In the genomic region with DNA sequence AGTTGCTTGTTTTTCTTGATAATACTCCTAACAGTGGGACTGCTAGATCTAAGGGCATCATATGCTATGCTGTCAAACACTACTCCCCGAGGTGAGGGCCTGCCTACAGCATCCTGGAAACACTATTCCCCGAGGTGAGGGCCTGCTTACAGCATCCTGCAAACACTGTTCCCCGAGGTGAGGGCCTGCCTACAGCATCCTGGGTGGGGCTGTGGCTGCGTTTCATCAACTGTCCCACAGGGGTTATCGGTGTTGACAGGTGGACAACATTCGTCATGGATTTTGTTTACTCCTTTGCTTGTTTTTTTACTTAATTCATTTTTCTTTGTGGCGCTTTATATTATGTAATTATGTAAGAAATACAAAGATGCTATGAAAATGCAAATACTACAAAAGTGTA, we compare ENCODE assay signal across 1 cellular context.
TF ChIP-seq lines count a peak whose summit lies in the region.

No MANE protein-coding gene starts in this region.

TF ChIP-seq in K562, 482 proteins besides CTCF, POLR2A, EP300 and RAD21:
- TF ChIP-seq, protein P1, sequence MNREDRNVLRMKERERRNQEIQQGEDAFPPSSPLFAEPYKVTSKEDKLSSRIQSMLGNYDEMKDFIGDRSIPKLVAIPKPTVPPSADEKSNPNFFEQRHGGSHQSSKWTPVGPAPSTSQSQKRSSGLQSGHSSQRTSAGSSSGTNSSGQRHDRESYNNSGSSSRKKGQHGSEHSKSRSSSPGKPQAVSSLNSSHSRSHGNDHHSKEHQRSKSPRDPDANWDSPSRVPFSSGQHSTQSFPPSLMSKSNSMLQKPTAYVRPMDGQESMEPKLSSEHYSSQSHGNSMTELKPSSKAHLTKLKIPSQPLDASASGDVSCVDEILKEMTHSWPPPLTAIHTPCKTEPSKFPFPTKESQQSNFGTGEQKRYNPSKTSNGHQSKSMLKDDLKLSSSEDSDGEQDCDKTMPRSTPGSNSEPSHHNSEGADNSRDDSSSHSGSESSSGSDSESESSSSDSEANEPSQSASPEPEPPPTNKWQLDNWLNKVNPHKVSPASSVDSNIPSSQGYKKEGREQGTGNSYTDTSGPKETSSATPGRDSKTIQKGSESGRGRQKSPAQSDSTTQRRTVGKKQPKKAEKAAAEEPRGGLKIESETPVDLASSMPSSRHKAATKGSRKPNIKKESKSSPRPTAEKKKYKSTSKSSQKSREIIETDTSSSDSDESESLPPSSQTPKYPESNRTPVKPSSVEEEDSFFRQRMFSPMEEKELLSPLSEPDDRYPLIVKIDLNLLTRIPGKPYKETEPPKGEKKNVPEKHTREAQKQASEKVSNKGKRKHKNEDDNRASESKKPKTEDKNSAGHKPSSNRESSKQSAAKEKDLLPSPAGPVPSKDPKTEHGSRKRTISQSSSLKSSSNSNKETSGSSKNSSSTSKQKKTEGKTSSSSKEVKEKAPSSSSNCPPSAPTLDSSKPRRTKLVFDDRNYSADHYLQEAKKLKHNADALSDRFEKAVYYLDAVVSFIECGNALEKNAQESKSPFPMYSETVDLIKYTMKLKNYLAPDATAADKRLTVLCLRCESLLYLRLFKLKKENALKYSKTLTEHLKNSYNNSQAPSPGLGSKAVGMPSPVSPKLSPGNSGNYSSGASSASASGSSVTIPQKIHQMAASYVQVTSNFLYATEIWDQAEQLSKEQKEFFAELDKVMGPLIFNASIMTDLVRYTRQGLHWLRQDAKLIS (CRISPR knock-in tag; IDR thresholded peaks at IDR 0.05), result no peak
- TF ChIP-seq CBFA2T3 (IDR thresholded peaks at IDR 0.05) (0 out of 2 replicates have a peak, but pooled peaks have one; percentile 15), ZNF583 (CRISPR knock-in tag; IDR thresholded peaks at IDR 0.05) (no peak), CBFA2T2 (conservative IDR thresholded peaks at IDR 0.05) (0 out of 2 replicates have a peak, but pooled peaks have one; percentile 10), RUNX1 (IDR thresholded peaks at IDR 0.05; ENCODE audit: low read depth) (no peak), DIDO1 (tag; IDR thresholded peaks at IDR 0.05; ENCODE audit: low read depth) (no peak), MEIS2 (IDR thresholded peaks at IDR 0.05; ENCODE audit: partially characterized antibody) (peak; percentile 65), CHD1 (IDR thresholded peaks at IDR 0.05; ENCODE audit: low read length) (no peak), RCOR1 (IDR thresholded peaks at IDR 0.05; ENCODE audit: borderline replicate concordance in 1 of 2, low read depth in 2 of 2, low read length in 2 of 2) (peak in 1 of 2 experiments; percentile 23; a peak in 1 of 4 replicates), TCF3 (CRISPR knock-in tag; IDR thresholded peaks at IDR 0.05) (peak; percentile 21; the same call in 1 of the 2 replicates), FOXA3 (CRISPR knock-in tag; conservative IDR thresholded peaks at IDR 0.05 in 1 of 2, IDR thresholded peaks at IDR 0.05 in 1 of 2) (no peak), ZFP1 (CRISPR knock-in tag; IDR thresholded peaks at IDR 0.05) (no peak), CREB1 (IDR thresholded peaks at IDR 0.05) (no peak), CREB1 (CRISPR knock-in tag; IDR thresholded peaks at IDR 0.05) (no peak), MCM3 (IDR thresholded peaks at IDR 0.05) (no peak), RAD51 (IDR thresholded peaks at IDR 0.05; ENCODE audit: borderline replicate concordance, low read depth) (no peak), HOXB6 (CRISPR knock-in tag; IDR thresholded peaks at IDR 0.05; ENCODE audit: borderline replicate concordance) (no peak), POLR3A (IDR thresholded peaks at IDR 0.05; ENCODE audit: borderline replicate concordance, extremely low read depth, insufficient read depth, insufficient read length) (no peak), WHSC1 (IDR thresholded peaks at IDR 0.05; ENCODE audit: low read length) (peak; percentile 67), TAF9B (IDR thresholded peaks at IDR 0.05; ENCODE audit: partially characterized antibody) (no peak), TBL1XR1 (IDR thresholded peaks at IDR 0.05; ENCODE audit: low read length in 2 of 2) (no peak), ZBED1 (IDR thresholded peaks at IDR 0.05) (no peak), ZSCAN29 (IDR thresholded peaks at IDR 0.05) (no peak), FOXP1 (CRISPR knock-in tag; IDR thresholded peaks at IDR 0.05) (0 out of 2 replicates have a peak, but pooled peaks have one; percentile 46), ZKSCAN3 (CRISPR knock-in tag; IDR thresholded peaks at IDR 0.05) (no peak), CTBP1 (IDR thresholded peaks at IDR 0.05; ENCODE audit: borderline replicate concordance) (peak; percentile 47; the same call in 1 of the 2 replicates), ZNF780A (CRISPR knock-in tag; IDR thresholded peaks at IDR 0.05) (no peak), RBM39 (optimal IDR thresholded peaks at IDR 0.05; ENCODE audit: low read depth, low read length) (no peak), FOS (IDR thresholded peaks at IDR 0.05; ENCODE audit: extremely low read depth, insufficient read length) (no peak)
- TF ChIP-seq, protein P2, sequence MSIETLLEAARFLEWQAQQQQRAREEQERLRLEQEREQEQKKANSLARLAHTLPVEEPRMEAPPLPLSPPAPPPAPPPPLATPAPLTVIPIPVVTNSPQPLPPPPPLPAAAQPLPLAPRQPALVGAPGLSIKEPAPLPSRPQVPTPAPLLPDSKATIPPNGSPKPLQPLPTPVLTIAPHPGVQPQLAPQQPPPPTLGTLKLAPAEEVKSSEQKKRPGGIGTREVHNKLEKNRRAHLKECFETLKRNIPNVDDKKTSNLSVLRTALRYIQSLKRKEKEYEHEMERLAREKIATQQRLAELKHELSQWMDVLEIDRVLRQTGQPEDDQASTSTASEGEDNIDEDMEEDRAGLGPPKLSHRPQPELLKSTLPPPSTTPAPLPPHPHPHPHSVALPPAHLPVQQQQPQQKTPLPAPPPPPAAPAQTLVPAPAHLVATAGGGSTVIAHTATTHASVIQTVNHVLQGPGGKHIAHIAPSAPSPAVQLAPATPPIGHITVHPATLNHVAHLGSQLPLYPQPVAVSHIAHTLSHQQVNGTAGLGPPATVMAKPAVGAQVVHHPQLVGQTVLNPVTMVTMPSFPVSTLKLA (conservative IDR thresholded peaks at IDR 0.05), result no peak
- TF ChIP-seq, protein P3, sequence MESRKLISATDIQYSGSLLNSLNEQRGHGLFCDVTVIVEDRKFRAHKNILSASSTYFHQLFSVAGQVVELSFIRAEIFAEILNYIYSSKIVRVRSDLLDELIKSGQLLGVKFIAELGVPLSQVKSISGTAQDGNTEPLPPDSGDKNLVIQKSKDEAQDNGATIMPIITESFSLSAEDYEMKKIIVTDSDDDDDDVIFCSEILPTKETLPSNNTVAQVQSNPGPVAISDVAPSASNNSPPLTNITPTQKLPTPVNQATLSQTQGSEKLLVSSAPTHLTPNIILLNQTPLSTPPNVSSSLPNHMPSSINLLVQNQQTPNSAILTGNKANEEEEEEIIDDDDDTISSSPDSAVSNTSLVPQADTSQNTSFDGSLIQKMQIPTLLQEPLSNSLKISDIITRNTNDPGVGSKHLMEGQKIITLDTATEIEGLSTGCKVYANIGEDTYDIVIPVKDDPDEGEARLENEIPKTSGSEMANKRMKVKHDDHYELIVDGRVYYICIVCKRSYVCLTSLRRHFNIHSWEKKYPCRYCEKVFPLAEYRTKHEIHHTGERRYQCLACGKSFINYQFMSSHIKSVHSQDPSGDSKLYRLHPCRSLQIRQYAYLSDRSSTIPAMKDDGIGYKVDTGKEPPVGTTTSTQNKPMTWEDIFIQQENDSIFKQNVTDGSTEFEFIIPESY (CRISPR knock-in tag; IDR thresholded peaks at IDR 0.05), result no peak
- TF ChIP-seq, protein P4, sequence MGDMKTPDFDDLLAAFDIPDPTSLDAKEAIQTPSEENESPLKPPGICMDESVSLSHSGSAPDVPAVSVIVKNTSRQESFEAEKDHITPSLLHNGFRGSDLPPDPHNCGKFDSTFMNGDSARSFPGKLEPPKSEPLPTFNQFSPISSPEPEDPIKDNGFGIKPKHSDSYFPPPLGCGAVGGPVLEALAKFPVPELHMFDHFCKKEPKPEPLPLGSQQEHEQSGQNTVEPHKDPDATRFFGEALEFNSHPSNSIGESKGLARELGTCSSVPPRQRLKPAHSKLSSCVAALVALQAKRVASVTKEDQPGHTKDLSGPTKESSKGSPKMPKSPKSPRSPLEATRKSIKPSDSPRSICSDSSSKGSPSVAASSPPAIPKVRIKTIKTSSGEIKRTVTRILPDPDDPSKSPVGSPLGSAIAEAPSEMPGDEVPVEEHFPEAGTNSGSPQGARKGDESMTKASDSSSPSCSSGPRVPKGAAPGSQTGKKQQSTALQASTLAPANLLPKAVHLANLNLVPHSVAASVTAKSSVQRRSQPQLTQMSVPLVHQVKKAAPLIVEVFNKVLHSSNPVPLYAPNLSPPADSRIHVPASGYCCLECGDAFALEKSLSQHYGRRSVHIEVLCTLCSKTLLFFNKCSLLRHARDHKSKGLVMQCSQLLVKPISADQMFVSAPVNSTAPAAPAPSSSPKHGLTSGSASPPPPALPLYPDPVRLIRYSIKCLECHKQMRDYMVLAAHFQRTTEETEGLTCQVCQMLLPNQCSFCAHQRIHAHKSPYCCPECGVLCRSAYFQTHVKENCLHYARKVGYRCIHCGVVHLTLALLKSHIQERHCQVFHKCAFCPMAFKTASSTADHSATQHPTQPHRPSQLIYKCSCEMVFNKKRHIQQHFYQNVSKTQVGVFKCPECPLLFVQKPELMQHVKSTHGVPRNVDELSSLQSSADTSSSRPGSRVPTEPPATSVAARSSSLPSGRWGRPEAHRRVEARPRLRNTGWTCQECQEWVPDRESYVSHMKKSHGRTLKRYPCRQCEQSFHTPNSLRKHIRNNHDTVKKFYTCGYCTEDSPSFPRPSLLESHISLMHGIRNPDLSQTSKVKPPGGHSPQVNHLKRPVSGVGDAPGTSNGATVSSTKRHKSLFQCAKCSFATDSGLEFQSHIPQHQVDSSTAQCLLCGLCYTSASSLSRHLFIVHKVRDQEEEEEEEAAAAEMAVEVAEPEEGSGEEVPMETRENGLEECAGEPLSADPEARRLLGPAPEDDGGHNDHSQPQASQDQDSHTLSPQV (IDR thresholded peaks at IDR 0.05), result 0 out of 2 replicates have a peak, but pooled peaks have one; percentile 34
- TF ChIP-seq, protein P5, sequence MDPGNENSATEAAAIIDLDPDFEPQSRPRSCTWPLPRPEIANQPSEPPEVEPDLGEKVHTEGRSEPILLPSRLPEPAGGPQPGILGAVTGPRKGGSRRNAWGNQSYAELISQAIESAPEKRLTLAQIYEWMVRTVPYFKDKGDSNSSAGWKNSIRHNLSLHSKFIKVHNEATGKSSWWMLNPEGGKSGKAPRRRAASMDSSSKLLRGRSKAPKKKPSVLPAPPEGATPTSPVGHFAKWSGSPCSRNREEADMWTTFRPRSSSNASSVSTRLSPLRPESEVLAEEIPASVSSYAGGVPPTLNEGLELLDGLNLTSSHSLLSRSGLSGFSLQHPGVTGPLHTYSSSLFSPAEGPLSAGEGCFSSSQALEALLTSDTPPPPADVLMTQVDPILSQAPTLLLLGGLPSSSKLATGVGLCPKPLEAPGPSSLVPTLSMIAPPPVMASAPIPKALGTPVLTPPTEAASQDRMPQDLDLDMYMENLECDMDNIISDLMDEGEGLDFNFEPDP (CRISPR knock-in tag; IDR thresholded peaks at IDR 0.05), result no peak
- TF ChIP-seq, protein P6, sequence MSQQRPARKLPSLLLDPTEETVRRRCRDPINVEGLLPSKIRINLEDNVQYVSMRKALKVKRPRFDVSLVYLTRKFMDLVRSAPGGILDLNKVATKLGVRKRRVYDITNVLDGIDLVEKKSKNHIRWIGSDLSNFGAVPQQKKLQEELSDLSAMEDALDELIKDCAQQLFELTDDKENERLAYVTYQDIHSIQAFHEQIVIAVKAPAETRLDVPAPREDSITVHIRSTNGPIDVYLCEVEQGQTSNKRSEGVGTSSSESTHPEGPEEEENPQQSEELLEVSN (IDR thresholded peaks at IDR 0.05; ENCODE audit: borderline replicate concordance in 1 of 2, extremely low read depth in 1 of 2, insufficient read depth in 1 of 2, insufficient read length in 1 of 2, low read depth in 1 of 2, low read length in 1 of 2, poor library complexity in 1 of 2, severe bottlenecking in 1 of 2), result no peak
- TF ChIP-seq, protein P7, sequence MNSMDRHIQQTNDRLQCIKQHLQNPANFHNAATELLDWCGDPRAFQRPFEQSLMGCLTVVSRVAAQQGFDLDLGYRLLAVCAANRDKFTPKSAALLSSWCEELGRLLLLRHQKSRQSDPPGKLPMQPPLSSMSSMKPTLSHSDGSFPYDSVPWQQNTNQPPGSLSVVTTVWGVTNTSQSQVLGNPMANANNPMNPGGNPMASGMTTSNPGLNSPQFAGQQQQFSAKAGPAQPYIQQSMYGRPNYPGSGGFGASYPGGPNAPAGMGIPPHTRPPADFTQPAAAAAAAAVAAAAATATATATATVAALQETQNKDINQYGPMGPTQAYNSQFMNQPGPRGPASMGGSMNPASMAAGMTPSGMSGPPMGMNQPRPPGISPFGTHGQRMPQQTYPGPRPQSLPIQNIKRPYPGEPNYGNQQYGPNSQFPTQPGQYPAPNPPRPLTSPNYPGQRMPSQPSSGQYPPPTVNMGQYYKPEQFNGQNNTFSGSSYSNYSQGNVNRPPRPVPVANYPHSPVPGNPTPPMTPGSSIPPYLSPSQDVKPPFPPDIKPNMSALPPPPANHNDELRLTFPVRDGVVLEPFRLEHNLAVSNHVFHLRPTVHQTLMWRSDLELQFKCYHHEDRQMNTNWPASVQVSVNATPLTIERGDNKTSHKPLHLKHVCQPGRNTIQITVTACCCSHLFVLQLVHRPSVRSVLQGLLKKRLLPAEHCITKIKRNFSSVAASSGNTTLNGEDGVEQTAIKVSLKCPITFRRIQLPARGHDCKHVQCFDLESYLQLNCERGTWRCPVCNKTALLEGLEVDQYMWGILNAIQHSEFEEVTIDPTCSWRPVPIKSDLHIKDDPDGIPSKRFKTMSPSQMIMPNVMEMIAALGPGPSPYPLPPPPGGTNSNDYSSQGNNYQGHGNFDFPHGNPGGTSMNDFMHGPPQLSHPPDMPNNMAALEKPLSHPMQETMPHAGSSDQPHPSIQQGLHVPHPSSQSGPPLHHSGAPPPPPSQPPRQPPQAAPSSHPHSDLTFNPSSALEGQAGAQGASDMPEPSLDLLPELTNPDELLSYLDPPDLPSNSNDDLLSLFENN (IDR thresholded peaks at IDR 0.05; ENCODE audit: low read depth in 2 of 2, low read length in 2 of 2), result no peak
- TF ChIP-seq, protein P8, sequence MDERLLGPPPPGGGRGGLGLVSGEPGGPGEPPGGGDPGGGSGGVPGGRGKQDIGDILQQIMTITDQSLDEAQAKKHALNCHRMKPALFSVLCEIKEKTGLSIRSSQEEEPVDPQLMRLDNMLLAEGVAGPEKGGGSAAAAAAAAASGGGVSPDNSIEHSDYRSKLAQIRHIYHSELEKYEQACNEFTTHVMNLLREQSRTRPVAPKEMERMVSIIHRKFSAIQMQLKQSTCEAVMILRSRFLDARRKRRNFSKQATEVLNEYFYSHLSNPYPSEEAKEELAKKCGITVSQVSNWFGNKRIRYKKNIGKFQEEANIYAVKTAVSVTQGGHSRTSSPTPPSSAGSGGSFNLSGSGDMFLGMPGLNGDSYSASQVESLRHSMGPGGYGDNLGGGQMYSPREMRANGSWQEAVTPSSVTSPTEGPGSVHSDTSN (CRISPR knock-in tag; IDR thresholded peaks at IDR 0.05; ENCODE audit: low read depth), result no peak
- TF ChIP-seq, protein P8 (tag; conservative IDR thresholded peaks at IDR 0.05; ENCODE audit: low read depth), result peak; percentile 28; the same call in 1 of the 2 replicates
